In genomic region chr3:8938021-8938420, GRCh38 we compare ENCODE assay signal across 9 cellular contexts. TPM values are rescaled to one million over a fixed set of nuclear protein-coding genes. Genes with fewer than 3 reads are reported as not detected.
DNase-seq lines count a peak whose midpoint lies in the region; ATAC-seq and TF ChIP-seq lines count a peak whose summit lies in the region.
"Had no signal": no experiment of that assay in that cellular context is flagged by ENCODE, and none has a peak within 500 bp of the region (broad histone marks: within the 10 kb centered on the region; RNA-seq: fewer than 3 reads in every experiment).

No MANE protein-coding gene starts in this region.

- TF ChIP-seq EP300 in stomach (IDR thresholded peaks at IDR 0.05), result no peak

- ATAC-seq in HG02870 (IDR thresholded peaks at IDR 0.05; ENCODE audit: unreplicated experiment), result peak; percentile 48

- no peak for TF ChIP-seq CTCF in stomach (IDR thresholded peaks at IDR 0.05)

- intact Hi-C loops in stomach (cut with DNase I; ENCODE audit: low total_unique reads), result no loop called here

- H3K4me3 ChIP-seq in stomach, result no peak overlapping the region

- DNase-seq in EH (ENCODE audit: low read depth) (peak; percentile 59), SW 1271 (lab: John Stamatoyannopoulos, UW) (peak; percentile 4 to 79), kidney tubule cell (ENCODE audit: low spot score) (peak; percentile 53), stomach (no peak), inferior parietal cortex (ENCODE audit: extremely low spot score) (no peak), UCSD-AML1 (lab: John Stamatoyannopoulos, UW; ENCODE audit: unreplicated experiment) (no peak), NCI-H187 (lab: John Stamatoyannopoulos, UW) (no peak)
- DNase-seq: activated CD4-positive, alpha-beta memory T cell treated with anti-CD3 and anti-CD28 coated beads for 36 hours had no signal

- H3K4me1 ChIP-seq in stomach, result peaks cover 0 to 10% (median 2%) of the 10 kb centered on the region in 4 donors

- WGBS in stomach, 5 donors, result 67 to 79% (median 74%) methylated on average over 1 of the region's 1 CpG

- H3K27me3 ChIP-seq in stomach, result no peaks in the 10 kb centered on the region

- peaks cover 0 to 5% (median 2%) of the 10 kb centered on the region in 4 donors for H3K9me3 ChIP-seq in stomach

- H3K27ac ChIP-seq in stomach, result no peak overlapping the region

- no peak for TF ChIP-seq POLR2A in stomach (IDR thresholded peaks at IDR 0.05)

- peaks cover 10 to 59% (median 44%) of the 10 kb centered on the region in 4 donors for H3K36me3 ChIP-seq in stomach

RNA-seq across cellular contexts. Expression of gene RAD18, which starts 25.3 kb away (rescaled TPM):
- 10 to 100 TPM in 2 of 5 donors, 1 to 10 TPM in 3; 1.4 to 87.9 (median 9.0) TPM for total RNA-seq in stomach
- polyA plus RNA-seq in stomach, result 1 to 10 TPM; 2.1 to 4.6 (median 2.2) TPM

Comparison
In these comparisons a context has a peak if more than half of its experiments do, and no peak if none do; other contexts are left out.
1. DNase-seq: peak in EH (single experiment), SW 1271 (2 of 2) and kidney tubule cell (single experiment); none in stomach (single experiment), inferior parietal cortex (single experiment), UCSD-AML1 (single experiment) and NCI-H187 (0 of 2).